10 cellular contexts compared by ENCODE assay signal in the genomic region with DNA sequence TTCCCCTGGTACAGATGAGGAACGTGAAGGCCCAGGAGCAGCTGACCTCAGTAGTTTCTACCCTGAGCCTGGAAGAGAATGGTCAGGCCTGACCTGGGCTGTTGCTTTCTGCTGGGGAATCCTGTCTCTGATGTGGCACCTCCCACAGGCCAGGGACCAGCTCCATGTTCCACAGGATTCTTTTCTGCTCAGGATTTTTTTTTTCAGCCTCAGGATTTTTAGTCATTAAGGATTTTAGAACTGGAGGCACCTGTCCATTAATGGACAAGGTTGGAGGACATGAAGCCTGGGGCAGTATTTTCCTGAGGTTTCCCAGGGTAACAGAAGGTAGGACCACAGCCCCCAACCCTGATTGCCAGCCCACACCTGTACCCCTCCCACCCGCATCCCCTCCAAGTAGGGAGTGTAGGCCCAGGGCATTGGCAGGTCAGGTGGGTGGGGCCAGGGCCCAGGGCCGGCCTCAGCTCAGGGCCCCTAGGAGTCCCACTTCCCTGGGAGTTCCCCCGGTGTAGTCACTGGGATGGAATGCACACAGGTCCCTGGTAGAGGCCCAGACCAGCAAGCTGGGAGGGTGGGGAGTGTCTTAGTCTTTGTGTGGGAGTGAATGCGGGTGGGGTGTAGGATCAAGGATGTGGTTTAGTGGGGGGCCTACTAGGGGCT. TPM values are rescaled to one million over a fixed set of nuclear protein-coding genes. Genes with fewer than 3 reads are reported as not detected.
DNase-seq lines count a peak whose midpoint lies in the region; ATAC-seq, FAIRE-seq and TF ChIP-seq lines count a peak whose summit lies in the region.
"Had no signal": no experiment of that assay in that cellular context is flagged by ENCODE, and none has a peak within 500 bp of the region (broad histone marks: within the 10 kb centered on the region; RNA-seq: fewer than 3 reads in every experiment).

No MANE protein-coding gene starts in this region.

- H3K4me3 Mint-ChIP-seq in T-helper 2 cell treated with Interferon-gamma antibody and Interleukin-4, amounts not matched to agents 5 μg/mL and 100 μg/mL, for 36 hours: no peak overlapping the region
- H3K4me3 Mint-ChIP-seq: activated B cell treated with CpG ODN at 0.5 μM for 24 hours had no signal

- H3K4me3 ChIP-seq in Peyer's patch: no peak overlapping the region
- H3K4me3 ChIP-seq in esophagus (ENCODE audit: low read depth in 1 of 2, low read length in 2 of 2): no peak overlapping the region
- H3K4me3 ChIP-seq in pancreas: no peak overlapping the region
- H3K4me3 ChIP-seq: cardiac muscle cell had no signal

- H3K27ac Mint-ChIP-seq in T-helper 2 cell treated with Interferon-gamma antibody and Interleukin-4, amounts not matched to agents 5 μg/mL and 100 μg/mL, for 36 hours: no peak overlapping the region
- H3K27ac Mint-ChIP-seq: activated B cell treated with CpG ODN at 0.5 μM for 24 hours had no signal

- H3K36me3 ChIP-seq in Peyer's patch (peaks cover 0 to 9% (median 0%) of the 10 kb centered on the region in 3 donors), esophagus (ENCODE audit: control insufficient read depth in 2 of 2, insufficient read depth in 2 of 2, low read length in 1 of 2) (peaks cover 0 to 13% of the 10 kb centered on the region in 2 donors), pancreas (no peaks in the 10 kb centered on the region)
- H3K36me3 ChIP-seq: cardiac muscle cell had no signal

- peaks cover 2% of the 10 kb centered on the region for H3K4me1 Mint-ChIP-seq in T-helper 2 cell treated with Interferon-gamma antibody and Interleukin-4, amounts not matched to agents 5 μg/mL and 100 μg/mL, for 36 hours (ENCODE audit: low read depth)

- TF ChIP-seq POLR2A in Peyer's patch (IDR thresholded peaks at IDR 0.05): no peak

- FAIRE-seq in pancreas (lab: Jason Lieb, UNC): no peak

- H3K4me1 ChIP-seq in Peyer's patch: peaks cover 9 to 46% (median 14%) of the 10 kb centered on the region in 4 donors
- H3K4me1 ChIP-seq in esophagus (ENCODE audit: control insufficient read depth in 2 of 2, insufficient read depth in 2 of 2, low read length in 1 of 2): peaks cover 2 to 15% of the 10 kb centered on the region in 2 donors
- peaks cover 5 to 12% (median 10%) of the 10 kb centered on the region in 3 donors for H3K4me1 ChIP-seq in pancreas

- H3K27ac ChIP-seq in Peyer's patch: peak overlapping the region in 3 of 4 donors; percentile 50 to 71 (median 52)
- peak overlapping the region; percentile 87 to 88 for H3K27ac ChIP-seq in esophagus (ENCODE audit: low read depth in 2 of 2, low read length in 1 of 2)
- H3K27ac ChIP-seq in pancreas: peak overlapping the region in 2 of 4 donors; percentile 41 to 52
- H3K27ac ChIP-seq: cardiac muscle cell had no signal

- no peaks in the 10 kb centered on the region for H3K36me3 Mint-ChIP-seq in T-helper 2 cell treated with Interferon-gamma antibody and Interleukin-4, amounts not matched to agents 5 μg/mL and 100 μg/mL, for 36 hours (ENCODE audit: low read depth)

- H3K27me3 ChIP-seq in Peyer's patch: no peaks in the 10 kb centered on the region
- H3K27me3 ChIP-seq in esophagus (ENCODE audit: control insufficient read depth in 1 of 2, insufficient read depth in 2 of 2, low read length in 2 of 2): no peaks in the 10 kb centered on the region
- H3K27me3 ChIP-seq in pancreas: no peaks in the 10 kb centered on the region
- H3K27me3 ChIP-seq: cardiac muscle cell had no signal

- H3K27me3 Mint-ChIP-seq in T-helper 2 cell treated with Interferon-gamma antibody and Interleukin-4, amounts not matched to agents 5 μg/mL and 100 μg/mL, for 36 hours (ENCODE audit: low read depth): no peaks in the 10 kb centered on the region

- no peaks in the 10 kb centered on the region for H3K9me3 ChIP-seq in Peyer's patch
- no peaks in the 10 kb centered on the region for H3K9me3 ChIP-seq in esophagus (ENCODE audit: control insufficient read depth in 2 of 2, insufficient read depth in 1 of 2, low read depth in 1 of 2, low read length in 1 of 2)
- H3K9me3 ChIP-seq in pancreas: no peaks in the 10 kb centered on the region

- ATAC-seq in pancreas (peak in 3 of 4 donors; percentile 53 to 78 (median 72)), HG03039 (IDR thresholded peaks at IDR 0.05; ENCODE audit: unreplicated experiment) (no peak), GM18511 (IDR thresholded peaks at IDR 0.05; ENCODE audit: unreplicated experiment) (no peak)

- H3K9me3 Mint-ChIP-seq in T-helper 2 cell treated with Interferon-gamma antibody and Interleukin-4, amounts not matched to agents 5 μg/mL and 100 μg/mL, for 36 hours: no peaks in the 10 kb centered on the region
- H3K9me3 Mint-ChIP-seq: activated B cell treated with CpG ODN at 0.5 μM for 24 hours had no signal

- intact Hi-C loops in pancreas (cut with DNase I): no loop called here

- peak; percentile 44 for DNase-seq in GM04504 (ENCODE audit: low read depth)
- peak in 2 of 3 donors; percentile 60 to 65 for DNase-seq in Peyer's patch
- DNase-seq in pancreas: peak in 2 of 6 donors; percentile 59 to 60
- DNase-seq in T-helper 2 cell treated with Interferon-gamma antibody and Interleukin-4, amounts not matched to agents 5 μg/mL and 100 μg/mL, for 36 hours (ENCODE audit: low spot score): no peak
- DNase-seq in mesenteric fat pad (ENCODE audit: low spot score): no peak
- DNase-seq: activated B cell treated with CpG ODN at 0.5 μM for 24 hours had no signal

- WGBS in esophagus, 2 donors: 45 to 51% methylated on average over 5 of the region's 5 CpGs
- 67 to 80% methylated on average over 5 of the region's 5 CpGs for WGBS in pancreas, 2 donors

- TF ChIP-seq CTCF in Peyer's patch (IDR thresholded peaks at IDR 0.05) (no peak), pancreas (IDR thresholded peaks at IDR 0.05) (no peak)

RNA-seq across cellular contexts. Expression of a gene that starts 16.1 kb away (rescaled TPM):
- total RNA-seq in Peyer's patch (10 to 100 TPM in 2 of 4 donors, 1 to 10 TPM in 1, not detected in 1; 7.4 to 16.5 (median 15.6) TPM), pancreas (1 to 10 TPM in 4 of 6 donors, under 1 TPM in 2; 0.97 to 8.4 (median 1.4) TPM), mesenteric fat pad (not detected)
- polyA plus RNA-seq in esophagus (10 to 100 TPM; 11.4 to 18.5 TPM), pancreas (1 to 10 TPM; 4.5 to 5.2 TPM)

RNA-seq across cellular contexts. Expression of a gene that starts 16.6 kb away (rescaled TPM):
- total RNA-seq in Peyer's patch (10 to 100 TPM in 3 of 4 donors, 1 to 10 TPM in 1; 9.1 to 28.5 (median 15.1) TPM), pancreas (10 to 100 TPM in 3 of 6 donors, 1 to 10 TPM in 3; 7.0 to 12.8 (median 9.6) TPM), mesenteric fat pad (11.5 TPM)
- polyA plus RNA-seq in esophagus (10 to 100 TPM; 10.2 to 16.6 TPM), pancreas (10 to 100 TPM; 13.7 to 14.1 TPM)

RNA-seq across cellular contexts. Expression of a gene that starts 24.7 kb away (rescaled TPM):
- total RNA-seq in Peyer's patch (100 to 1,000 TPM; 220 to 304 (median 270) TPM), pancreas (10 to 100 TPM; 24.2 to 63.2 (median 34.7) TPM), mesenteric fat pad (305 TPM)
- polyA plus RNA-seq in esophagus (100 to 1,000 TPM; 660 to 791 TPM), pancreas (10 to 100 TPM; 62.4 to 79.6 TPM)

RNA-seq across cellular contexts. Expression of a gene that starts 37.4 kb away (rescaled TPM):
- total RNA-seq in Peyer's patch (1 to 10 TPM; 1.7 to 5.0 (median 3.5) TPM), pancreas (1 to 10 TPM; 1.5 to 4.5 (median 2.0) TPM), mesenteric fat pad (4.9 TPM)
- polyA plus RNA-seq in esophagus (1 to 10 TPM; 2.2 to 2.4 TPM), pancreas (1 to 10 TPM; 2.6 to 5.1 TPM)

Comparison
In these comparisons a context has a peak if more than half of its experiments do, and no peak if none do; other contexts are left out.
1. DNase-seq: peak in GM04504 (single experiment) and Peyer's patch (2 of 3); none in T-helper 2 cell treated with Interferon-gamma antibody and Interleukin-4, amounts not matched to agents 5 μg/mL and 100 μg/mL, for 36 hours (single experiment) and mesenteric fat pad (single experiment).
2. ATAC-seq: peak in pancreas (3 of 4); none in HG03039 (single experiment) and GM18511 (single experiment).